ENCODE assay signal across 2 cellular contexts in the genomic region with DNA sequence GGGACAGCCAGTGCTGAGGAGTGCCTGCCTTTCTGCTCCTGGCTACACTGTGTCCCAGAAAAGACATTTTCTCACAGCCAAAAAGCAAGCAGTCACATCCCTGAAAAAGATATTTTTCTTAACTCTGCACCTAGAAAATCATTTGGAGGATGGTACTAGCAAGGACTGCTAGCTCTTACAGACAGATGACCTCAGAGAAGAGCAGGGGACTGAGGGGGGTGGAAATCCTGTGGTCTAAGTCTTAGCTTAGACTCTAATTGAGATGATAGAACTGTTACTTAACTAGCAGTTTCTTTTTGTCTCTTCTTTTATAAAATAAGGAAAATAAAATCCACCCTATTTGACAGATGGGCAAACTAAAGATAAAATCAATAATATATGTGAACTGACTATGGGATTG.
TF ChIP-seq lines count a peak whose summit lies in the region.

No MANE protein-coding gene starts in this region.

TF ChIP-seq in IMR-90, 13 proteins besides CTCF, POLR2A, EP300 and RAD21:
- TF ChIP-seq SMC3 (IDR thresholded peaks at IDR 0.05; ENCODE audit: low read depth, low read length) (no peak), NFE2L2 (IDR thresholded peaks at IDR 0.05; ENCODE audit: low read depth, low read length) (no peak), BHLHE40 (IDR thresholded peaks at IDR 0.05; ENCODE audit: low read depth, low read length) (no peak), MAZ (IDR thresholded peaks at IDR 0.05; ENCODE audit: borderline replicate concordance, low read depth, low read length) (no peak), MXI1 (IDR thresholded peaks at IDR 0.05; ENCODE audit: borderline replicate concordance, low read depth, low read length) (no peak), RCOR1 (IDR thresholded peaks at IDR 0.05; ENCODE audit: insufficient replicate concordance, low read length) (no peak), MAFK (IDR thresholded peaks at IDR 0.05; ENCODE audit: low read depth, low read length) (no peak), FOS (IDR thresholded peaks at IDR 0.05; ENCODE audit: low read depth, low read length) (no peak), RFX5 (IDR thresholded peaks at IDR 0.05; ENCODE audit: low read depth, low read length) (no peak), CEBPB (IDR thresholded peaks at IDR 0.05; ENCODE audit: low read depth, low read length) (no peak), CHD1 (IDR thresholded peaks at IDR 0.05; ENCODE audit: low read depth, low read length) (no peak)
- TF ChIP-seq, protein P1, sequence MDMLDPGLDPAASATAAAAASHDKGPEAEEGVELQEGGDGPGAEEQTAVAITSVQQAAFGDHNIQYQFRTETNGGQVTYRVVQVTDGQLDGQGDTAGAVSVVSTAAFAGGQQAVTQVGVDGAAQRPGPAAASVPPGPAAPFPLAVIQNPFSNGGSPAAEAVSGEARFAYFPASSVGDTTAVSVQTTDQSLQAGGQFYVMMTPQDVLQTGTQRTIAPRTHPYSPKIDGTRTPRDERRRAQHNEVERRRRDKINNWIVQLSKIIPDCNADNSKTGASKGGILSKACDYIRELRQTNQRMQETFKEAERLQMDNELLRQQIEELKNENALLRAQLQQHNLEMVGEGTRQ (IDR thresholded peaks at IDR 0.05; ENCODE audit: low read depth, low read length), result no peak
- TF ChIP-seq, protein P2, sequence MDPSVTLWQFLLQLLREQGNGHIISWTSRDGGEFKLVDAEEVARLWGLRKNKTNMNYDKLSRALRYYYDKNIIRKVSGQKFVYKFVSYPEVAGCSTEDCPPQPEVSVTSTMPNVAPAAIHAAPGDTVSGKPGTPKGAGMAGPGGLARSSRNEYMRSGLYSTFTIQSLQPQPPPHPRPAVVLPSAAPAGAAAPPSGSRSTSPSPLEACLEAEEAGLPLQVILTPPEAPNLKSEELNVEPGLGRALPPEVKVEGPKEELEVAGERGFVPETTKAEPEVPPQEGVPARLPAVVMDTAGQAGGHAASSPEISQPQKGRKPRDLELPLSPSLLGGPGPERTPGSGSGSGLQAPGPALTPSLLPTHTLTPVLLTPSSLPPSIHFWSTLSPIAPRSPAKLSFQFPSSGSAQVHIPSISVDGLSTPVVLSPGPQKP (IDR thresholded peaks at IDR 0.05; ENCODE audit: borderline replicate concordance, low read depth, low read length), result no peak
TF ChIP-seq in IMR-90: peak in this region for 0.

TF ChIP-seq in HEK293T, 16 proteins besides CTCF, POLR2A, EP300 and RAD21:
- no peak for TF ChIP-seq SP1 (IDR thresholded peaks at IDR 0.05)
- TF ChIP-seq FOXK2 (IDR thresholded peaks at IDR 0.05), result no peak
- TF ChIP-seq FOXA1 (IDR thresholded peaks at IDR 0.05), result no peak
- no peak for TF ChIP-seq LEF1 (IDR thresholded peaks at IDR 0.05; ENCODE audit: borderline replicate concordance)
- no peak for TF ChIP-seq ARNT (IDR thresholded peaks at IDR 0.05)
- no peak for TF ChIP-seq ELF4 (IDR thresholded peaks at IDR 0.05)
TF ChIP-seq in HEK293T: peak in this region for 0.
